In the genomic region with DNA sequence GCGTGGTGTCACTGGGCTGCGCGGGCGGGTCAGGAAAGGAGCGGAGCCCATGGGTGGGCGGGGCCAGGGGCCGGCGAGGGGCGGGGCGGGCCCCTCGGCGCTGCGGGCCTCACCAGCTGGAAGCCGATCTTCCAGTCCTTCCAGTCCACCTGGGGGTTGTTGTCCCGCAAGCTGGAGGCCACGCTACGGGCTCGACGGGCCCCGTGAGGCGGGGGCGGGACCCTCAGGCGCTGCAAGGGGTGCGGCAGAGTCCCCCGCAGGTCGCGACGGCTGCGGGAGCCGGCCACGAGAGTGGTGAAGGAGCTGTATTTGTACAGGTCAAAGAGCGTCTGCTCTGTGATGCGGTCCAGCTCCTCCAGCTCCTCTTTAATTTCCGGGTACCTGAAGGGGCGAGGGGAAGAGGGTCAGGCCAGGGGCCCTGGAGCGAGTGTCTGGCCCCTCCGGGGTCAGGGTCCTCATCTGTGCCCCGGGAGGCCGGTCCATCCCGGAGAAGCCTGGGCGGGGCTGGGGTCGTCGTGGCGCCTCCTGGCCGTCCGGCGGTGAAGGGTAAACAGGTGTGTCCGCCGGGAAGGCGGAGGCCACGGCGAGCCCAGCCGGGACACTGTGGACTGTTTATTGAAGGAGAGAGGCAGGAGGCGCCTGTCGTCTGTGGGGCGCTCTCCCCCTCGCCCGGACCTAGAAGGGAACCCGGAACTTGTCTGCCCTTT, we compare ENCODE assay signal across 8 cellular contexts. TPM values are rescaled to one million over a fixed set of nuclear protein-coding genes. Genes with fewer than 3 reads are reported as not detected.
DNase-seq lines count a peak whose midpoint lies in the region; ATAC-seq and TF ChIP-seq lines count a peak whose summit lies in the region.

No MANE protein-coding gene starts in this region.

- POLR2A ChIA-PET in naive thymus-derived CD4-positive, alpha-beta T cell (lab: Charles Lee) = interaction anchor here (1.0 to 14.2 kb wide), 18 partner anchors 8 to 222 kb away, joined by 3 to 342 read pairs (median 5); partner anchors contain the start of genes LTBR, TNFRSF1A and VAMP1

- H3K4me3 ChIP-seq in DOHH2 (ENCODE audit: low read length) (peak overlapping the region; percentile 51), epithelial cell of proximal tubule (ENCODE audit: low read depth, low read length) (peak overlapping the region; percentile 54), stomach smooth muscle (ENCODE audit: low read length in 2 of 2) (peak overlapping the region; percentile 77 to 82)
- peak overlapping the region; percentile 79 for H3K4me3 ChIP-seq in naive thymus-derived CD4-positive, alpha-beta T cell (ENCODE audit: low read length)

- H3K79me2 ChIP-seq in DOHH2 (ENCODE audit: control insufficient read depth, low read length) = no peaks in the 10 kb centered on the region

- TF ChIP-seq CTCF in DOHH2 (IDR thresholded peaks at IDR 0.05; ENCODE audit: low read depth, low read length, poor library complexity, severe bottlenecking) (no peak), epithelial cell of proximal tubule (conservative IDR thresholded peaks at IDR 0.05; ENCODE audit: low read depth, low read length) (peak; percentile 12)

- ATAC-seq in naive thymus-derived CD4-positive, alpha-beta T cell = peak; percentile 88
- no peak for ATAC-seq in HG02885 (IDR thresholded peaks at IDR 0.05; ENCODE audit: poor library complexity, unreplicated experiment)
- ATAC-seq in GM21526 (IDR thresholded peaks at IDR 0.05; ENCODE audit: low FRiP score, unreplicated experiment) = no peak

- H3K27me3 ChIP-seq in DOHH2 (ENCODE audit: control insufficient read depth, low read length) (peaks cover 8% of the 10 kb centered on the region), stomach smooth muscle (ENCODE audit: control insufficient read depth in 1 of 2, insufficient read depth in 2 of 2, low read length in 2 of 2) (no peaks in the 10 kb centered on the region)
- no peaks in the 10 kb centered on the region for H3K27me3 ChIP-seq in naive thymus-derived CD4-positive, alpha-beta T cell (ENCODE audit: control insufficient read depth in 2 of 2, insufficient read depth in 2 of 2, low read length in 2 of 2)

- H3K27ac Mint-ChIP-seq in naive thymus-derived CD4-positive, alpha-beta T cell = peak overlapping the region; percentile 76 to 95 (median 87)

- DNase-seq in NCI-H774 (lab: John Stamatoyannopoulos, UW) (peak; percentile 46), activated T-cell treated with anti-CD3 and anti-CD28 coated beads for 48 hours (ENCODE audit: low read depth) (peak; percentile 67), epithelial cell of proximal tubule (ENCODE audit: low read depth) (no peak)
- DNase-seq in naive thymus-derived CD4-positive, alpha-beta T cell = peak in 7 of 9 donors; percentile 35 to 66 (median 46)

- no peaks in the 10 kb centered on the region for H3K9me2 ChIP-seq in DOHH2 (replicated peaks; ENCODE audit: control insufficient read depth, low read length)

- no peaks in the 10 kb centered on the region for H4K20me1 ChIP-seq in DOHH2 (ENCODE audit: control insufficient read depth, insufficient read depth, low read depth, low read length)

- H3F3A ChIP-seq in DOHH2 (ENCODE audit: control insufficient read depth, insufficient read depth) = peaks cover 6% of the 10 kb centered on the region

- H3K9me3 ChIP-seq in DOHH2 (ENCODE audit: control insufficient read depth, insufficient read depth, low read length) = no peaks in the 10 kb centered on the region
- H3K9me3 ChIP-seq in naive thymus-derived CD4-positive, alpha-beta T cell (ENCODE audit: control insufficient read depth in 2 of 3, low read length in 3 of 3) = no peaks in the 10 kb centered on the region
- H3K9me3 ChIP-seq in stomach smooth muscle (ENCODE audit: control insufficient read depth in 2 of 2, low read length in 2 of 2) = no peaks in the 10 kb centered on the region

- no peaks in the 10 kb centered on the region for H3K36me3 Mint-ChIP-seq in naive thymus-derived CD4-positive, alpha-beta T cell

- H3K27ac ChIP-seq in DOHH2 (ENCODE audit: low read depth, low read length) = no peak overlapping the region
- H3K27ac ChIP-seq in naive thymus-derived CD4-positive, alpha-beta T cell (ENCODE audit: low read depth, low read length) = peak overlapping the region; percentile 84
- peak overlapping the region; percentile 71 for H3K27ac ChIP-seq in stomach smooth muscle (ENCODE audit: low read length)

- peak overlapping the region; percentile 79 to 81 for H3K9ac ChIP-seq in stomach smooth muscle (ENCODE audit: low read length in 2 of 2)

- H3K4me1 Mint-ChIP-seq in naive thymus-derived CD4-positive, alpha-beta T cell = peaks cover 22 to 54% (median 52%) of the 10 kb centered on the region in 7 donors

- H3K4me2 ChIP-seq in DOHH2 (ENCODE audit: low read length) = peak overlapping the region; percentile 64

- H3K27me3 Mint-ChIP-seq in naive thymus-derived CD4-positive, alpha-beta T cell = peaks cover 0 to 4% (median 0%) of the 10 kb centered on the region in 5 donors

- CTCF ChIA-PET in naive thymus-derived CD4-positive, alpha-beta T cell (lab: Charles Lee) = interaction anchor here (0.6 to 8.4 kb wide), 7 partner anchors 18 to 662 kb away, joined by 3 to 139 read pairs (median 3); partner anchors contain the start of gene TNFRSF1A

- intact Hi-C loops in naive thymus-derived CD4-positive, alpha-beta T cell (cut with micrococcal nuclease) = loop anchor here (1.0 to 2.0 kb wide), 3 partner anchors 13 to 59 kb away; no protein-coding TSS in a partner anchor

- H3K36me3 ChIP-seq in DOHH2 (ENCODE audit: control insufficient read depth, low read length) (no peaks in the 10 kb centered on the region), stomach smooth muscle (ENCODE audit: control insufficient read depth in 2 of 2, insufficient read depth in 2 of 2, low read length in 2 of 2) (no peaks in the 10 kb centered on the region)
- peaks cover 0 to 5% (median 0%) of the 10 kb centered on the region in 3 experiments for H3K36me3 ChIP-seq in naive thymus-derived CD4-positive, alpha-beta T cell (ENCODE audit: control insufficient read depth in 2 of 3, insufficient read depth in 3 of 3, low read length in 3 of 3)

- H3K4me1 ChIP-seq in DOHH2 (ENCODE audit: control insufficient read depth, low read length) (peaks cover 28% of the 10 kb centered on the region), stomach smooth muscle (ENCODE audit: control insufficient read depth, insufficient read depth, low read length) (peaks cover 19% of the 10 kb centered on the region)
- peaks cover 0 to 12% of the 10 kb centered on the region in 2 donors for H3K4me1 ChIP-seq in naive thymus-derived CD4-positive, alpha-beta T cell (ENCODE audit: control insufficient read depth in 2 of 2, insufficient read depth in 2 of 2, low read length in 2 of 2)

- H3K4me3 Mint-ChIP-seq in naive thymus-derived CD4-positive, alpha-beta T cell = peak overlapping the region; percentile 72 to 91 (median 88)

- peaks cover 0 to 1% (median 0%) of the 10 kb centered on the region in 11 donors for H3K9me3 Mint-ChIP-seq in naive thymus-derived CD4-positive, alpha-beta T cell

RNA-seq across cellular contexts. Expression of gene SCNN1A, which starts 11.9 kb away (rescaled TPM):
- 15.6 and 52.2 TPM in 2 replicates for total RNA-seq in epithelial cell of proximal tubule
- total RNA-seq in naive thymus-derived CD4-positive, alpha-beta T cell = 1 to 10 TPM in 4 of 5 experiments, under 1 TPM in 1; 0.22 to 5.3 (median 3.6) TPM
- polyA plus RNA-seq in naive thymus-derived CD4-positive, alpha-beta T cell = 1 to 10 TPM in 1 of 2 donors, under 1 TPM in 1; 0.84 to 1.2 TPM

RNA-seq across cellular contexts. Expression of gene LTBR, which starts 20.5 kb away (rescaled TPM):
- 108 and 152 TPM in 2 replicates for total RNA-seq in epithelial cell of proximal tubule
- 10 to 100 TPM in 1 of 5 experiments, 1 to 10 TPM in 3, under 1 TPM in 1; 0.34 to 25.2 (median 2.2) TPM for total RNA-seq in naive thymus-derived CD4-positive, alpha-beta T cell
- not detected for polyA plus RNA-seq in naive thymus-derived CD4-positive, alpha-beta T cell

RNA-seq across cellular contexts. Expression of gene TNFRSF1A, which starts 21.6 kb away (rescaled TPM):
- 163 and 186 TPM in 2 replicates for total RNA-seq in epithelial cell of proximal tubule
- total RNA-seq in naive thymus-derived CD4-positive, alpha-beta T cell = 10 to 100 TPM; 40.9 to 99.4 (median 67.3) TPM
- polyA plus RNA-seq in naive thymus-derived CD4-positive, alpha-beta T cell = 10 to 100 TPM; 24.1 to 46.3 TPM

RNA-seq across cellular contexts. Expression of gene PLEKHG6, which starts 53.0 kb away (rescaled TPM):
- total RNA-seq in epithelial cell of proximal tubule = 3.5 and 9.6 TPM in 2 replicates
- not detected for total RNA-seq in naive thymus-derived CD4-positive, alpha-beta T cell
- 1 to 10 TPM in 1 of 2 donors, under 1 TPM in 1; 0.15 to 1.3 TPM for polyA plus RNA-seq in naive thymus-derived CD4-positive, alpha-beta T cell
